In genomic region chr3:195282982-195283381, GRCh38 we compare ENCODE assay signal across 24 cellular contexts. TPM values are rescaled to one million over a fixed set of nuclear protein-coding genes. Genes with fewer than 3 reads are reported as not detected.
DNase-seq lines count a peak whose midpoint lies in the region; ATAC-seq, FAIRE-seq and TF ChIP-seq lines count a peak whose summit lies in the region.
"Had no signal": no experiment of that assay in that cellular context is flagged by ENCODE, and none has a peak within 500 bp of the region (broad histone marks: within the 10 kb centered on the region; RNA-seq: fewer than 3 reads in every experiment).

No MANE protein-coding gene starts in this region.

- no peak overlapping the region for H2AFZ ChIP-seq in Karpas-422 (ENCODE audit: low read length)

- H3K4me1 Mint-ChIP-seq in stimulated activated effector memory CD8-positive, alpha-beta T cell treated with anti-CD3 and anti-CD28 coated beads, Interleukin-12 subunit alpha, Interleukin-12 subunit beta, amount 100 ng/mL, for 72 hours = no peaks in the 10 kb centered on the region
- H3K4me1 Mint-ChIP-seq: CD14-positive monocyte had no signal

- H3K27me3 ChIP-seq in Karpas-422 (ENCODE audit: low read length) (no peaks in the 10 kb centered on the region), bronchial epithelial cell (ENCODE audit: control insufficient read depth, insufficient read depth, low read length) (no peaks in the 10 kb centered on the region)
- H3K27me3 ChIP-seq: body of pancreas had no signal

- no peaks in the 10 kb centered on the region for H3K9me2 ChIP-seq in Karpas-422 (replicated peaks; ENCODE audit: insufficient read depth, low read length)
- H3K9me2 ChIP-seq: SK-N-SH had no signal

- no peaks in the 10 kb centered on the region for H4K20me1 ChIP-seq in Karpas-422 (ENCODE audit: insufficient read depth, low read depth, low read length)

- peaks cover 11% of the 10 kb centered on the region for H3K79me2 ChIP-seq in Karpas-422 (ENCODE audit: low read length)

- H3K36me3 ChIP-seq in Karpas-422 (ENCODE audit: insufficient read depth, low read length) = peaks cover 58% of the 10 kb centered on the region; the same call in 1 of the 2 replicates
- H3K36me3 ChIP-seq in bronchial epithelial cell (ENCODE audit: control insufficient read depth, insufficient read depth, low read length) = peaks cover 3% of the 10 kb centered on the region

- TF ChIP-seq CTCF in bronchial epithelial cell (IDR thresholded peaks at IDR 0.05; ENCODE audit: insufficient read depth, low read length, severe bottlenecking) = no peak

- no peaks in the 10 kb centered on the region for H3K9me3 ChIP-seq in Karpas-422 (ENCODE audit: low read length)
- H3K9me3 ChIP-seq: body of pancreas, SK-N-SH had no signal

- no peak for FAIRE-seq in bronchial epithelial cell (lab: Jason Lieb, UNC)
- FAIRE-seq: GM12892, small intestine had no signal

- no peaks in the 10 kb centered on the region for H3K9me3 Mint-ChIP-seq in stimulated activated effector memory CD8-positive, alpha-beta T cell treated with anti-CD3 and anti-CD28 coated beads, Interleukin-12 subunit alpha, Interleukin-12 subunit beta, amount 100 ng/mL, for 72 hours
- H3K9me3 Mint-ChIP-seq: activated CD4-positive, alpha-beta T cell treated with anti-CD3 and anti-CD28 coated beads, Interleukin-2, amount 10 ng/mL, durations not matched to agents 7 days and 5 days; CD14-positive monocyte had no signal

- DNase-seq in Karpas-422 = no peak
- peak; percentile 34 for DNase-seq in bronchial epithelial cell (ENCODE audit: low read depth)
- peak; percentile 60 for DNase-seq in islet precursor cell
- DNase-seq in stimulated activated effector memory CD8-positive, alpha-beta T cell treated with anti-CD3 and anti-CD28 coated beads, Interleukin-12 subunit alpha, Interleukin-12 subunit beta, amount 100 ng/mL, for 72 hours (ENCODE audit: low spot score in 2 of 2) = no peak
- DNase-seq in NCI-H345 treated with DMSO at 0.1 percent for 48 hours (lab: John Stamatoyannopoulos, UW; ENCODE audit: unreplicated experiment) = no peak
- DNase-seq in AG20443 (ENCODE audit: low spot score) = no peak
- DNase-seq: activated CD4-positive, alpha-beta T cell treated with anti-CD3 and anti-CD28 coated beads, Interleukin-2, amount 10 ng/mL, durations not matched to agents 7 days and 5 days; activated gamma-delta T cell treated with Interleukin-2 at 50 U/mL for 16 hours; body of pancreas; effector memory CD4-positive, alpha-beta T cell; EL; HCEC 1CT; kidney glomerular epithelial cell; NCI-H1092; NCI-H187; NCI-H2171 treated with DMSO at 0.1 percent for 48 hours; nucleus accumbens; SK-N-SH; small intestine; stimulated activated CD4-positive, alpha-beta T cell treated with anti-CD3 and anti-CD28 coated beads, Interleukin-1b, Interleukin-23, amount 100 ng/mL, for 48 hours had no signal

- H3K27ac ChIP-seq in Karpas-422 (ENCODE audit: low read length) = peak overlapping the region; percentile 22; the same call in 1 of the 2 replicates
- H3K27ac ChIP-seq: body of pancreas had no signal

- H3K27ac Mint-ChIP-seq in stimulated activated effector memory CD8-positive, alpha-beta T cell treated with anti-CD3 and anti-CD28 coated beads, Interleukin-12 subunit alpha, Interleukin-12 subunit beta, amount 100 ng/mL, for 72 hours = peak overlapping the region; percentile 52
- H3K27ac Mint-ChIP-seq: activated CD4-positive, alpha-beta T cell treated with anti-CD3 and anti-CD28 coated beads, Interleukin-2, amount 10 ng/mL, durations not matched to agents 7 days and 5 days; CD14-positive monocyte had no signal

- no peak overlapping the region for H3K4me3 Mint-ChIP-seq in stimulated activated effector memory CD8-positive, alpha-beta T cell treated with anti-CD3 and anti-CD28 coated beads, Interleukin-12 subunit alpha, Interleukin-12 subunit beta, amount 100 ng/mL, for 72 hours
- H3K4me3 Mint-ChIP-seq: activated CD4-positive, alpha-beta T cell treated with anti-CD3 and anti-CD28 coated beads, Interleukin-2, amount 10 ng/mL, durations not matched to agents 7 days and 5 days; CD14-positive monocyte had no signal

- ATAC-seq in stimulated activated effector memory CD8-positive, alpha-beta T cell treated with anti-CD3 and anti-CD28 coated beads, Interleukin-12 subunit alpha, Interleukin-12 subunit beta, amount 100 ng/mL, for 72 hours = no peak
- no peak for ATAC-seq in GM21619 (IDR thresholded peaks at IDR 0.05; ENCODE audit: unreplicated experiment)
- ATAC-seq: body of pancreas had no signal

- H3K4me3 ChIP-seq in Karpas-422 (ENCODE audit: low read length) = no peak overlapping the region
- H3K4me3 ChIP-seq in bronchial epithelial cell (ENCODE audit: low read depth, low read length) = no peak overlapping the region
- H3K4me3 ChIP-seq: body of pancreas, lung had no signal

- peak overlapping the region; percentile 2 for H3K4me2 ChIP-seq in Karpas-422 (ENCODE audit: low read depth, low read length, poor library complexity, severe bottlenecking)
- H3K4me2 ChIP-seq: SK-N-SH had no signal

- no peak overlapping the region for H3K9ac ChIP-seq in Karpas-422 (ENCODE audit: low read length)
- H3K9ac ChIP-seq: SK-N-SH had no signal

- peaks cover 65% of the 10 kb centered on the region for H3K36me3 Mint-ChIP-seq in stimulated activated effector memory CD8-positive, alpha-beta T cell treated with anti-CD3 and anti-CD28 coated beads, Interleukin-12 subunit alpha, Interleukin-12 subunit beta, amount 100 ng/mL, for 72 hours

- H3K4me1 ChIP-seq in Karpas-422 (ENCODE audit: low read length) = peaks cover 19% of the 10 kb centered on the region

RNA-seq across cellular contexts. Expression of gene XXYLT1, which starts 12.0 kb away (rescaled TPM):
- 7.3 and 12.0 TPM in 2 replicates for total RNA-seq in Karpas-422 (2014; rRNA removed; shearing (Covaris generic); ENCODE audit: low replicate concordance)
- total RNA-seq in bronchial epithelial cell = 10.2 and 10.5 TPM in 2 replicates

Comparison
In these comparisons a context has a peak if more than half of its experiments do, and no peak if none do; other contexts are left out.
1. DNase-seq: peak in bronchial epithelial cell (single experiment) and islet precursor cell (single experiment); none in Karpas-422 (single experiment), stimulated activated effector memory CD8-positive, alpha-beta T cell treated with anti-CD3 and anti-CD28 coated beads, Interleukin-12 subunit alpha, Interleukin-12 subunit beta, amount 100 ng/mL, for 72 hours (0 of 2), NCI-H345 treated with DMSO at 0.1 percent for 48 hours (single experiment) and AG20443 (single experiment).